7 cellular contexts compared by ENCODE assay signal in the genomic region with DNA sequence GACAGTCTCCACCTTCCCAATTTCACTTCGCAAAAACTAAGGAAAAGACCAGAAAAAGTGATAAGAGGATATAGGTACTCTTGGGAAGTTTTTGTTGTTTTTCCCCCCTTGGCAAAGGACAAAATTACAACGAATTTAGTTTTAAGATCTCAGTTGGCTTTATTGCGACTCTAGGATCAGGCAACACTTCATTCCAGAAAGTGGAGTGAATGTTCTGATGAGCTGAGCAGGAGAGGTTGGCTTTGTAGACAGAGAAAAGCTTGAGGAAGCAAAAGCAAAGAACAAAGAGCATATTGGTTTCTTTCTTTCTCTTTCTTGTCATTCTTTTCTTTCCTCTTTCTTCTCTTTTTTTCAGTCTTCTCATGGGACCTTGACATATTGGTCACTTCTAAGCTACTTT. TPM values are rescaled to one million over a fixed set of nuclear protein-coding genes. Genes with fewer than 3 reads are reported as not detected.
A peak's percentile ranks its signal among the peaks of the same experiment; 100 is the strongest.
DNase-seq lines count a peak whose midpoint lies in the region; ATAC-seq and TF ChIP-seq lines count a peak whose summit lies in the region.

No MANE protein-coding gene starts in this region.

- H3K27me3 ChIP-seq in HCT116 (ENCODE audit: insufficient read depth, low read length) (no peaks in the 10 kb centered on the region), skeletal muscle satellite cell (ENCODE audit: control insufficient read depth, insufficient read depth, low read length) (no peaks in the 10 kb centered on the region)

- TF ChIP-seq CTCF in HCT116 (IDR thresholded peaks at IDR 0.05 in 2 of 3, conservative IDR thresholded peaks at IDR 0.05 in 1 of 3; ENCODE audit: borderline replicate concordance in 1 of 3, insufficient read depth in 1 of 3, low read depth in 2 of 3, low read length in 2 of 3) (no peak), fibroblast of villous mesenchyme (IDR thresholded peaks at IDR 0.05; ENCODE audit: insufficient read depth, low read depth, low read length) (no peak)

- DNase-seq in HCT116 (ENCODE audit: low read depth, low spot score) (no peak), T-helper 17 cell (no peak), fibroblast of villous mesenchyme (ENCODE audit: low read depth) (no peak), COLO829 (ENCODE audit: low spot score) (no peak)

- H3K4me3 ChIP-seq in HCT116 (replicated peaks in 1 of 2; ENCODE audit: low read depth in 1 of 2, low read length in 2 of 2) (peak overlapping the region; percentile 67 to 84), fibroblast of villous mesenchyme (ENCODE audit: low read depth, low read length) (peak overlapping the region; percentile 69), skeletal muscle satellite cell (ENCODE audit: low read length) (peak overlapping the region; percentile 82)

- POLR2A ChIA-PET in HCT116 (lab: Charles Lee): interaction anchor here (0.7 to 2.3 kb wide), 8 partner anchors 9 to 101 kb away, joined by 3 to 11 read pairs (median 4); a partner anchor contains a TSS

- TF ChIP-seq RAD21 in HCT116 (IDR thresholded peaks at IDR 0.05; ENCODE audit: low read depth): no peak

- TF ChIP-seq POLR2A in HCT116 (IDR thresholded peaks at IDR 0.05; ENCODE audit: borderline replicate concordance, extremely low read depth, insufficient read depth, insufficient read length): no peak

- H3K36me3 Mint-ChIP-seq in T-helper 17 cell (ENCODE audit: low read depth): peaks cover 7% of the 10 kb centered on the region

- H3K27ac Mint-ChIP-seq in T-helper 17 cell: peak overlapping the region; percentile 89

- H3K9me3 ChIP-seq in HCT116 (ENCODE audit: control insufficient read depth in 1 of 2, insufficient read depth in 1 of 2, low read depth in 1 of 2, low read length in 2 of 2): no peaks in the 10 kb centered on the region
- H3K9me3 ChIP-seq in T-helper 17 cell (ENCODE audit: control insufficient read depth, low read length, poor library complexity, severe bottlenecking): no peaks in the 10 kb centered on the region
- no peaks in the 10 kb centered on the region for H3K9me3 ChIP-seq in skeletal muscle satellite cell (replicated peaks; ENCODE audit: low read length)

- RAD21 ChIA-PET in HCT116 (lab: Charles Lee; ENCODE audit: low non-redundant PET in 1 of 2, low total read pairs in 2 of 2, uncharacterized antibody in 2 of 2, unreplicated experiment in 2 of 2): no interaction called here

- intact Hi-C loops in HCT116 (cut with micrococcal nuclease): loop anchor here (5.0 kb wide), 1 partner anchor 65 kb away; no protein-coding TSS in a partner anchor

- H3K27me3 Mint-ChIP-seq in T-helper 17 cell: no peaks in the 10 kb centered on the region

- H3K4me1 ChIP-seq in HCT116 (ENCODE audit: control insufficient read depth in 1 of 2, insufficient read depth in 2 of 2, low read length in 2 of 2) (peaks cover 3 to 22% of the 10 kb centered on the region in 2 experiments; a peak in 3 of 4 replicates), skeletal muscle satellite cell (ENCODE audit: control insufficient read depth, insufficient read depth, low read length) (peaks cover 14% of the 10 kb centered on the region)

- ATAC-seq in HCT116: no peak
- no peak for ATAC-seq in T-helper 17 cell
- no peak for ATAC-seq in HG03378 (IDR thresholded peaks at IDR 0.05; ENCODE audit: unreplicated experiment)
- ATAC-seq in GM21576 (IDR thresholded peaks at IDR 0.05; ENCODE audit: unreplicated experiment): no peak

- H3K4me1 Mint-ChIP-seq in T-helper 17 cell: peaks cover 33% of the 10 kb centered on the region

- peak overlapping the region; percentile 21 for H3K9ac ChIP-seq in HCT116 (ENCODE audit: low read length)
- H3K9ac ChIP-seq in skeletal muscle satellite cell (ENCODE audit: low read depth, low read length): no peak overlapping the region

- BruUV-seq in HCT116 (replicated peaks; lab: Mats Ljungman, UMichigan): TSS peak; percentile 64

- no peaks in the 10 kb centered on the region for H3K79me2 ChIP-seq in HCT116 (ENCODE audit: insufficient read depth, low read length)

- H4K20me1 ChIP-seq in HCT116 (ENCODE audit: insufficient read depth): no peaks in the 10 kb centered on the region

- H3K4me3 Mint-ChIP-seq in T-helper 17 cell: peak overlapping the region; percentile 99

- CTCF ChIA-PET in HCT116 (lab: Charles Lee): interaction anchor here (1.0 kb wide), 1 partner anchor 66 kb away, joined by 3 read pairs; no protein-coding TSS in a partner anchor

- peak overlapping the region; percentile 84 for H3K4me2 ChIP-seq in HCT116 (ENCODE audit: low read length)
- H3K4me2 ChIP-seq in skeletal muscle satellite cell (ENCODE audit: low read length): peak overlapping the region; percentile 84

- no peak overlapping the region for H3K27ac ChIP-seq in HCT116 (ENCODE audit: low read depth, low read length)

- no peaks in the 10 kb centered on the region for H3K9me2 ChIP-seq in HCT116 (ENCODE audit: insufficient read depth)

- H2AFZ ChIP-seq in HCT116 (ENCODE audit: low read depth, low read length, poor library complexity, severe bottlenecking): peak overlapping the region; percentile 95

- peaks cover 0 to 3% of the 10 kb centered on the region in 2 experiments; a peak in 1 of 4 replicates for H3K36me3 ChIP-seq in HCT116 (ENCODE audit: control insufficient read depth in 1 of 2, insufficient read depth in 2 of 2, low read length in 2 of 2)
- peaks cover 13% of the 10 kb centered on the region for H3K36me3 ChIP-seq in skeletal muscle satellite cell (ENCODE audit: insufficient read depth, low read length)

TF ChIP-seq in HCT116, 20 proteins besides CTCF, POLR2A, EP300 and RAD21 (continues in another document):
- TF ChIP-seq TCF7L2 (IDR thresholded peaks at IDR 0.05; ENCODE audit: borderline replicate concordance, extremely low read depth, insufficient read depth, insufficient read length): no peak
- TF ChIP-seq EZH2phosphoT487 (IDR thresholded peaks at IDR 0.05; ENCODE audit: borderline replicate concordance): no peak
- TF ChIP-seq, protein P1, sequence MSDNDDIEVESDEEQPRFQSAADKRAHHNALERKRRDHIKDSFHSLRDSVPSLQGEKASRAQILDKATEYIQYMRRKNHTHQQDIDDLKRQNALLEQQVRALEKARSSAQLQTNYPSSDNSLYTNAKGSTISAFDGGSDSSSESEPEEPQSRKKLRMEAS (IDR thresholded peaks at IDR 0.05): no peak
- TF ChIP-seq POLR2AphosphoS5 (IDR thresholded peaks at IDR 0.05; ENCODE audit: low read depth, low read length): no peak
- no peak for TF ChIP-seq ZFX (IDR thresholded peaks at IDR 0.05)
- TF ChIP-seq SRF (IDR thresholded peaks at IDR 0.05; ENCODE audit: low read depth): no peak
- TF ChIP-seq, protein P2, sequence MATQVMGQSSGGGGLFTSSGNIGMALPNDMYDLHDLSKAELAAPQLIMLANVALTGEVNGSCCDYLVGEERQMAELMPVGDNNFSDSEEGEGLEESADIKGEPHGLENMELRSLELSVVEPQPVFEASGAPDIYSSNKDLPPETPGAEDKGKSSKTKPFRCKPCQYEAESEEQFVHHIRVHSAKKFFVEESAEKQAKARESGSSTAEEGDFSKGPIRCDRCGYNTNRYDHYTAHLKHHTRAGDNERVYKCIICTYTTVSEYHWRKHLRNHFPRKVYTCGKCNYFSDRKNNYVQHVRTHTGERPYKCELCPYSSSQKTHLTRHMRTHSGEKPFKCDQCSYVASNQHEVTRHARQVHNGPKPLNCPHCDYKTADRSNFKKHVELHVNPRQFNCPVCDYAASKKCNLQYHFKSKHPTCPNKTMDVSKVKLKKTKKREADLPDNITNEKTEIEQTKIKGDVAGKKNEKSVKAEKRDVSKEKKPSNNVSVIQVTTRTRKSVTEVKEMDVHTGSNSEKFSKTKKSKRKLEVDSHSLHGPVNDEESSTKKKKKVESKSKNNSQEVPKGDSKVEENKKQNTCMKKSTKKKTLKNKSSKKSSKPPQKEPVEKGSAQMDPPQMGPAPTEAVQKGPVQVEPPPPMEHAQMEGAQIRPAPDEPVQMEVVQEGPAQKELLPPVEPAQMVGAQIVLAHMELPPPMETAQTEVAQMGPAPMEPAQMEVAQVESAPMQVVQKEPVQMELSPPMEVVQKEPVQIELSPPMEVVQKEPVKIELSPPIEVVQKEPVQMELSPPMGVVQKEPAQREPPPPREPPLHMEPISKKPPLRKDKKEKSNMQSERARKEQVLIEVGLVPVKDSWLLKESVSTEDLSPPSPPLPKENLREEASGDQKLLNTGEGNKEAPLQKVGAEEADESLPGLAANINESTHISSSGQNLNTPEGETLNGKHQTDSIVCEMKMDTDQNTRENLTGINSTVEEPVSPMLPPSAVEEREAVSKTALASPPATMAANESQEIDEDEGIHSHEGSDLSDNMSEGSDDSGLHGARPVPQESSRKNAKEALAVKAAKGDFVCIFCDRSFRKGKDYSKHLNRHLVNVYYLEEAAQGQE (IDR thresholded peaks at IDR 0.05; ENCODE audit: low read depth): no peak
- no peak for TF ChIP-seq FOSL1 (IDR thresholded peaks at IDR 0.05; ENCODE audit: low read depth)
- TF ChIP-seq, protein P3, sequence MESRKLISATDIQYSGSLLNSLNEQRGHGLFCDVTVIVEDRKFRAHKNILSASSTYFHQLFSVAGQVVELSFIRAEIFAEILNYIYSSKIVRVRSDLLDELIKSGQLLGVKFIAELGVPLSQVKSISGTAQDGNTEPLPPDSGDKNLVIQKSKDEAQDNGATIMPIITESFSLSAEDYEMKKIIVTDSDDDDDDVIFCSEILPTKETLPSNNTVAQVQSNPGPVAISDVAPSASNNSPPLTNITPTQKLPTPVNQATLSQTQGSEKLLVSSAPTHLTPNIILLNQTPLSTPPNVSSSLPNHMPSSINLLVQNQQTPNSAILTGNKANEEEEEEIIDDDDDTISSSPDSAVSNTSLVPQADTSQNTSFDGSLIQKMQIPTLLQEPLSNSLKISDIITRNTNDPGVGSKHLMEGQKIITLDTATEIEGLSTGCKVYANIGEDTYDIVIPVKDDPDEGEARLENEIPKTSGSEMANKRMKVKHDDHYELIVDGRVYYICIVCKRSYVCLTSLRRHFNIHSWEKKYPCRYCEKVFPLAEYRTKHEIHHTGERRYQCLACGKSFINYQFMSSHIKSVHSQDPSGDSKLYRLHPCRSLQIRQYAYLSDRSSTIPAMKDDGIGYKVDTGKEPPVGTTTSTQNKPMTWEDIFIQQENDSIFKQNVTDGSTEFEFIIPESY (IDR thresholded peaks at IDR 0.05; ENCODE audit: extremely low read depth, insufficient replicate concordance, low read length): no peak
- TF ChIP-seq, protein P4, sequence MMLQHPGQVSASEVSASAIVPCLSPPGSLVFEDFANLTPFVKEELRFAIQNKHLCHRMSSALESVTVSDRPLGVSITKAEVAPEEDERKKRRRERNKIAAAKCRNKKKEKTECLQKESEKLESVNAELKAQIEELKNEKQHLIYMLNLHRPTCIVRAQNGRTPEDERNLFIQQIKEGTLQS (IDR thresholded peaks at IDR 0.05): no peak
- no peak for TF ChIP-seq CEBPB (IDR thresholded peaks at IDR 0.05; ENCODE audit: low read depth)

RNA-seq across cellular contexts. Expression of a gene that starts 0.6 kb away (rescaled TPM):
- 7.7 TPM for total RNA-seq in HCT116 (2021; ENCODE audit: unreplicated experiment)
- 7.9 and 11.6 TPM in 2 replicates for polyA plus RNA-seq in HCT116 (2012)
- total RNA-seq in T-helper 17 cell: 10 to 100 TPM; 11.0 to 17.9 TPM
- 20.3 and 21.6 TPM in 2 replicates for total RNA-seq in fibroblast of villous mesenchyme
- total RNA-seq in skeletal muscle satellite cell (2012; rRNA removed): 9.6 and 12.2 TPM in 2 replicates

RNA-seq across cellular contexts. Expression of a gene that starts 30.8 kb away (rescaled TPM):
- total RNA-seq in HCT116 (2021; ENCODE audit: unreplicated experiment) (80.1 TPM), T-helper 17 cell (100 to 1,000 TPM; 156 to 168 TPM), fibroblast of villous mesenchyme (33.8 and 44.0 TPM in 2 replicates)
- polyA plus RNA-seq in HCT116 (2012): 36.0 and 42.0 TPM in 2 replicates
- total RNA-seq in skeletal muscle satellite cell (2012; rRNA removed): 28.9 and 33.0 TPM in 2 replicates
